Comparison of ENCODE assay signal across 1 cellular context in the genomic region with DNA sequence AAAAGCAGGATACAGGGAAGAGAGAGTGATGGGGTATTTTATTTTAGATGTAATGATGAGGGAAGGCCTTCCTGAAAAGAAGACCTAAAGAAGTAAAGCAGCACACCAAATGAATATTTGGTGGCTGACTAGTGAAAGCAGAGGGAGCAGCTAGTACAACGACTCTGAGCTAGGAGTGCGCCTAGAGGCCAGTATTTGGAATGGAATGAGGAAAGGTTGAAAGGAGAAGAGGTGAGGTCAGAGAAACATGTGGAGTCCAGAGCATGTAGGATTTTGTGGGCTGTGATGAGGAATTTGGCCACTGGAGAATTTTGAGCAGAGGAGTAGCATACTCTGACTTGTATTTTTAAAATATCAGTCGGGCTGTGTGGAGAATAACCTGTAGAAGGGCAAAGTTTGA.
TF ChIP-seq lines count a peak whose summit lies in the region.

No MANE protein-coding gene starts in this region.

TF ChIP-seq in HCT116, 20 proteins besides CTCF, POLR2A, EP300 and RAD21 (continued from another document):
- TF ChIP-seq, protein P1, sequence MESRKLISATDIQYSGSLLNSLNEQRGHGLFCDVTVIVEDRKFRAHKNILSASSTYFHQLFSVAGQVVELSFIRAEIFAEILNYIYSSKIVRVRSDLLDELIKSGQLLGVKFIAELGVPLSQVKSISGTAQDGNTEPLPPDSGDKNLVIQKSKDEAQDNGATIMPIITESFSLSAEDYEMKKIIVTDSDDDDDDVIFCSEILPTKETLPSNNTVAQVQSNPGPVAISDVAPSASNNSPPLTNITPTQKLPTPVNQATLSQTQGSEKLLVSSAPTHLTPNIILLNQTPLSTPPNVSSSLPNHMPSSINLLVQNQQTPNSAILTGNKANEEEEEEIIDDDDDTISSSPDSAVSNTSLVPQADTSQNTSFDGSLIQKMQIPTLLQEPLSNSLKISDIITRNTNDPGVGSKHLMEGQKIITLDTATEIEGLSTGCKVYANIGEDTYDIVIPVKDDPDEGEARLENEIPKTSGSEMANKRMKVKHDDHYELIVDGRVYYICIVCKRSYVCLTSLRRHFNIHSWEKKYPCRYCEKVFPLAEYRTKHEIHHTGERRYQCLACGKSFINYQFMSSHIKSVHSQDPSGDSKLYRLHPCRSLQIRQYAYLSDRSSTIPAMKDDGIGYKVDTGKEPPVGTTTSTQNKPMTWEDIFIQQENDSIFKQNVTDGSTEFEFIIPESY (IDR thresholded peaks at IDR 0.05; ENCODE audit: extremely low read depth, insufficient replicate concordance, low read length): no peak
- TF ChIP-seq EZH2phosphoT487 (IDR thresholded peaks at IDR 0.05; ENCODE audit: borderline replicate concordance): no peak
TF ChIP-seq in HCT116: peak in this region for 0.
